ENCODE assay signal across 13 cellular contexts in the genomic region with DNA sequence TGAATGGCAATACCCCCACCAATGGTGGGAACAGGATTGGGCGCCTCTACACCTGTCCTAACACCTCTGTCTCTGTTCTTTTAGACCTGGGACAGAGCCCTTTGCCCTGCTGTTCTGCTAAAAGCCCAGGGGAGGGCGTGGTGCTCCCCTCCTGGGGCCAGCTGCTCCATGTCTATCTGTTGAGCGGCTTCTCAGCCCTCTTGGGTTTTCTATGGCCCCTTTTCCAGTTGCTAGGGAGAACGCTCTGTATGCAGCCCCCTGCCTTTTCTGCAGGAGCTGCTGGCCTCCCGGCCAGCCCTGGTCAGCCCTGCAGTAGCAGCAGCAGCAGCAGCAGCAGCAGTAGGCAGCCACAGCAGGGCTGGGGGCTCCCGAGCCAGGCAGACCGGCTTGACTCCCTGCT. TPM values are rescaled to one million over a fixed set of nuclear protein-coding genes. Genes with fewer than 3 reads are reported as not detected.
DNase-seq lines count a peak whose midpoint lies in the region; ATAC-seq and TF ChIP-seq lines count a peak whose summit lies in the region.
"Had no signal": no experiment of that assay in that cellular context is flagged by ENCODE, and none has a peak within 500 bp of the region (broad histone marks: within the 10 kb centered on the region; RNA-seq: fewer than 3 reads in every experiment).

No MANE protein-coding gene starts in this region.

- no peak overlapping the region for H3K4me3 ChIP-seq in DND-41 (ENCODE audit: low read depth in 1 of 2, low read length in 2 of 2)
- H3K4me3 ChIP-seq: ovary had no signal

- ATAC-seq in DND-41 (ENCODE audit: insufficient read depth, low read depth) (no peak), left lobe of liver (no peak), GM18517 (IDR thresholded peaks at IDR 0.05; ENCODE audit: unreplicated experiment) (no peak)

- no peaks in the 10 kb centered on the region for H3K36me3 ChIP-seq in DND-41 (ENCODE audit: insufficient read depth, low read length)
- H3K36me3 ChIP-seq: ovary had no signal

- H3K27me3 ChIP-seq in DND-41 (ENCODE audit: insufficient read depth, low read length, poor library complexity), result peaks cover 29% of the 10 kb centered on the region
- H3K27me3 ChIP-seq: ovary had no signal

- TF ChIP-seq CTCF in DND-41 (IDR thresholded peaks at IDR 0.05; ENCODE audit: borderline replicate concordance, extremely low read depth, low read length, poor library complexity, severe bottlenecking) (peak; percentile 38), HFFc6 (IDR thresholded peaks at IDR 0.05) (peak; percentile 49; the same call in 1 of the 2 replicates), VCaP (conservative IDR thresholded peaks at IDR 0.05) (peak; percentile 22; the same call in 1 of the 2 replicates)

- H3K4me1 ChIP-seq in DND-41 (ENCODE audit: insufficient read depth, low read length), result no peaks in the 10 kb centered on the region

- no peaks in the 10 kb centered on the region for H3K4me1 Mint-ChIP-seq in HFFc6 (ENCODE audit: low read depth)

- H3K27ac ChIP-seq in DND-41 (ENCODE audit: low read length) (no peak overlapping the region), VCaP (no peak overlapping the region)
- H3K27ac ChIP-seq: ovary had no signal

- H3K27ac Mint-ChIP-seq in HFFc6, result 0 out of 2 replicates have a peak overlapping the region, but pooled peaks have one; percentile 18

- no peaks in the 10 kb centered on the region for H3K9me3 Mint-ChIP-seq in HFFc6

- no peak overlapping the region for H3K4me2 ChIP-seq in DND-41 (ENCODE audit: insufficient read depth, low read length)

- H3K9me3 ChIP-seq in DND-41 (ENCODE audit: insufficient read depth, low read length, severe bottlenecking), result no peaks in the 10 kb centered on the region
- H3K9me3 ChIP-seq: ovary had no signal

- no peak overlapping the region for H2AFZ ChIP-seq in DND-41 (ENCODE audit: low read depth, low read length)

- DNase-seq in DND-41, result no peak
- DNase-seq in HFFc6, result no peak
- peak; percentile 26 for DNase-seq in left lobe of liver (ENCODE audit: low spot score)
- DNase-seq in activated CD4-positive, alpha-beta T cell treated with anti-CD3 and anti-CD28 coated beads, Interleukin-2, amount 50 U/mL, for 4 hours, result no peak
- DNase-seq in NCI-H774 (lab: John Stamatoyannopoulos, UW), result no peak
- DNase-seq in SKM-1 (lab: John Stamatoyannopoulos, UW; ENCODE audit: unreplicated experiment), result no peak
- DNase-seq: DMS153, erythroblast, kidney had no signal

- no peak overlapping the region for H3K9ac ChIP-seq in DND-41 (ENCODE audit: low read depth, low read length)

- H3K36me3 Mint-ChIP-seq in HFFc6 (ENCODE audit: low read depth), result no peaks in the 10 kb centered on the region; the same call in 1 of the 2 replicates

- no peaks in the 10 kb centered on the region for H4K20me1 ChIP-seq in DND-41 (ENCODE audit: insufficient read depth, low read length)

- H3K4me3 Mint-ChIP-seq in HFFc6, result no peak overlapping the region

- H3K79me2 ChIP-seq in DND-41 (ENCODE audit: insufficient read depth, low read length), result no peaks in the 10 kb centered on the region

- H3K27me3 Mint-ChIP-seq in HFFc6 (ENCODE audit: insufficient read depth), result peaks cover 55% of the 10 kb centered on the region

RNA-seq across cellular contexts. Expression of gene RTL1, which starts 1.2 kb away (rescaled TPM):
- not detected for total RNA-seq in HFFc6 (2021; fragmentation: NEBNext Ultra II Directional; extraction: Animal tissue kit (Norgen Biotek cat#: 25700))
- total RNA-seq in left lobe of liver, result not detected
- total RNA-seq: aorta, kidney had no signal
